ENCODE assay signal across 19 cellular contexts in the genomic region with DNA sequence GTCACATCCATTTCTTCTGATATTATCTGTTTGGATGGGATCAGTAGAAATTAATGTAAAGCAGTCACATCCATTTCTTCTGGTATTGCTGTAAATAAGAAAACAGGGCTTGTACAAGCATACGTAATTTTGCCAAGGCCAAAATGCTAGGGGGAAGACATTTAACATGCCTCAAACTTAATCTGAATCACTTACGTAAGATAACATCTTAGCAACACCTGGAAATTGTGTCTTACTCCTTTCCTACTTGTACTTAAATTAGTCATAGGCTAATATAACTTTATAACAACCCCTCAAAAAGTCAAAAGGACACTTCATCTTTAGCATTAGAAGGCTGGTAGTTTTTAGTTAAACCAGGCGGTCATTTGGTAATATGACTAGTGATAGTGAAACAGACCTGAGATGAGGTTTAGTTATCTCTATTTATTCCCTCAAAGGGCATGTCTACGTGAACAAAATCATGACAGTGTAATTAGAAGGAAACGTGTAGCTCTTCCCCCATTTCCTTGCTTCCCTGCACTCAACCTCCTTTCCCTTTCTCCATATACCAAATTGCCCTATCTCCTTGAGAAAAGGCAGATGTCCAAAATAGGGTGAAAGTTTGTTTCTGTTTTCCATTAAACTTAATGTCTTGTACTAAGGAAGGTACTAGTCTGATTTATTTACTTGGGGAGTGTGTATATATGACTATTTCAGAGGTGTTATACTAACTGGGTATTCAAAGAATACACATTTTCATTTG.
DNase-seq lines count a peak whose midpoint lies in the region; ATAC-seq, FAIRE-seq and TF ChIP-seq lines count a peak whose summit lies in the region.
"Had no signal": no experiment of that assay in that cellular context is flagged by ENCODE, and none has a peak within 500 bp of the region (broad histone marks: within the 10 kb centered on the region; RNA-seq: fewer than 3 reads in every experiment).

No MANE protein-coding gene starts in this region.

- intact Hi-C loops in HepG2 (cut with micrococcal nuclease; ENCODE audit: unreplicated experiment), result no loop called here

- H3K9me3 ChIP-seq in HepG2 (ENCODE audit: low read length), result no peaks in the 10 kb centered on the region
- no peaks in the 10 kb centered on the region for H3K9me3 ChIP-seq in upper lobe of left lung

- no peak overlapping the region for H2AFZ ChIP-seq in HepG2 (ENCODE audit: low read length)

- H4K20me1 ChIP-seq in HepG2 (ENCODE audit: insufficient read depth, low read length), result no peaks in the 10 kb centered on the region

- POLR2A ChIA-PET in HepG2 (lab: Yijun Ruan, JAX), result interaction anchor here (0.9 to 5.5 kb wide), 27 partner anchors 9 to 165 kb away, joined by 3 to 158 read pairs (median 7); partner anchors contain the start of gene FZD5

- H3K27ac ChIP-seq in HepG2 (ENCODE audit: extremely low read length, insufficient read depth, low read length) (peak overlapping the region; percentile 81), upper lobe of left lung (peak overlapping the region in 3 of 4 donors; percentile 17 to 63 (median 32))

- TF ChIP-seq POLR2A in HepG2 (IDR thresholded peaks at IDR 0.05; ENCODE audit: insufficient read depth in 1 of 2, low read depth in 2 of 2, low read length in 2 of 2) (no peak), upper lobe of left lung (IDR thresholded peaks at IDR 0.05) (no peak)

- DNase-seq in SK-N-DZ (ENCODE audit: low spot score), result peak; percentile 87
- DNase-seq in HepG2 (ENCODE audit: low spot score), result no peak
- no peak for DNase-seq in upper lobe of left lung
- DNase-seq in activated effector memory CD4-positive, alpha-beta T cell treated with anti-CD3 and anti-CD28 coated beads, Interleukin-2, amount 50 U/mL, for 16 hours, result no peak
- DNase-seq in hepatic stellate cell (ENCODE audit: low spot score), result no peak
- DNase-seq: activated CD4-positive, alpha-beta T cell treated with anti-CD3 and anti-CD28 coated beads, Interleukin-2, amount 50 U/mL, for 1 hour; activated gamma-delta T cell treated with Interleukin-2 at 50 U/mL for 16 hours; amygdala; effector CD4-positive, alpha-beta T cell; NCI-H2081 treated with DMSO at 0.1 percent for 48 hours; NCI-H510A; nucleus accumbens; retina; stimulated activated CD4-positive, alpha-beta T cell treated with anti-CD3 and anti-CD28 coated beads, Interleukin-15, amount 100 ng/mL, for 24 hours; T-helper 1 cell had no signal

- BruUV-seq in HepG2 (replicated peaks; lab: Mats Ljungman, UMichigan), result TSS peak; percentile 85

- FAIRE-seq in HepG2 (lab: Jason Lieb, UNC), result no peak

- WGBS in HepG2 (ENCODE audit: low lambda C conversion rate), result 93% methylated on average over 5 of the region's 5 CpGs
- WGBS in upper lobe of left lung, 2 donors, result 92 to 95% methylated on average over 5 of the region's 5 CpGs

- ATAC-seq in GM19463 (IDR thresholded peaks at IDR 0.05; ENCODE audit: unreplicated experiment) (peak; percentile 28), HepG2 (no peak), upper lobe of left lung (ENCODE audit: low FRiP score in 2 of 2) (no peak)
- no peak for ATAC-seq in activated CD4-positive, CD25-positive, alpha-beta regulatory T cell treated with anti-CD3 and anti-CD28 coated beads, Interleukin-2, amount 50 U/mL, for 24 hours
- ATAC-seq: esophagus mucosa, Right ventricle myocardium inferior had no signal

- TF ChIP-seq EP300 in HepG2 (IDR thresholded peaks at IDR 0.05; ENCODE audit: low read depth in 2 of 2, low read length in 2 of 2) (no peak), HepG2 (CRISPR knock-in tag; IDR thresholded peaks at IDR 0.05; ENCODE audit: borderline replicate concordance) (no peak), upper lobe of left lung (IDR thresholded peaks at IDR 0.05) (no peak)

- CTCF ChIA-PET in HepG2 (lab: Yijun Ruan, JAX; ENCODE audit: low intra/inter-chr PET ratio, low total read pairs), result no interaction called here

- no peak for TF ChIP-seq CTCF in HepG2 (CRISPR knock-in tag; IDR thresholded peaks at IDR 0.05)
- TF ChIP-seq CTCF in upper lobe of left lung (IDR thresholded peaks at IDR 0.05), result no peak

- H3K27me3 ChIP-seq in HepG2 (ENCODE audit: control insufficient read depth in 1 of 2, insufficient read depth in 2 of 2, low read length in 2 of 2), result no peaks in the 10 kb centered on the region
- no peaks in the 10 kb centered on the region for H3K27me3 ChIP-seq in upper lobe of left lung

- in situ Hi-C loops in HepG2 (cut with HindIII; ENCODE audit: extremely low pct_ligation_motif_present, low pct_unique_long_range_greater_than_20kb), result no loop called here

- H3K36me3 ChIP-seq in HepG2 (replicated peaks in 1 of 2; ENCODE audit: control insufficient read depth in 1 of 2, insufficient read depth in 2 of 2, low read length in 2 of 2), result no peaks in the 10 kb centered on the region
- H3K36me3 ChIP-seq in upper lobe of left lung, result no peaks in the 10 kb centered on the region

- H3K9ac ChIP-seq in HepG2 (ENCODE audit: insufficient read depth, low read depth, low read length), result peak overlapping the region; percentile 55

- H3K4me2 ChIP-seq in HepG2 (ENCODE audit: low read depth, low read length), result peak overlapping the region; percentile 65

- no peak overlapping the region; a peak in 2 of 6 replicates for H3K4me3 ChIP-seq in HepG2 (replicated peaks in 1 of 3; ENCODE audit: insufficient read depth in 1 of 3, low read depth in 2 of 3, low read length in 3 of 3)
- no peak overlapping the region for H3K4me3 ChIP-seq in upper lobe of left lung

- no peaks in the 10 kb centered on the region for H3K79me2 ChIP-seq in HepG2 (ENCODE audit: insufficient read depth, low read length)

- H3K4me1 ChIP-seq in HepG2 (ENCODE audit: insufficient read depth, low read length) (peaks cover 56% of the 10 kb centered on the region), upper lobe of left lung (peaks cover 0 to 19% (median 6%) of the 10 kb centered on the region in 4 donors)

- TF ChIP-seq RAD21 in HepG2 (CRISPR knock-in tag; IDR thresholded peaks at IDR 0.05), result no peak

TF ChIP-seq in HepG2, 621 proteins besides CTCF, POLR2A, EP300 and RAD21:
- no peak for TF ChIP-seq CREBL2 (CRISPR knock-in tag; IDR thresholded peaks at IDR 0.05; ENCODE audit: borderline replicate concordance)
- no peak for TF ChIP-seq ZNF143 (CRISPR knock-in tag; IDR thresholded peaks at IDR 0.05)
- TF ChIP-seq ZBTB46 (CRISPR knock-in tag; IDR thresholded peaks at IDR 0.05; ENCODE audit: borderline replicate concordance), result 0 out of 2 replicates have a peak, but pooled peaks have one; percentile 19
